ENCODE assay signal across 10 cellular contexts in the genomic region with DNA sequence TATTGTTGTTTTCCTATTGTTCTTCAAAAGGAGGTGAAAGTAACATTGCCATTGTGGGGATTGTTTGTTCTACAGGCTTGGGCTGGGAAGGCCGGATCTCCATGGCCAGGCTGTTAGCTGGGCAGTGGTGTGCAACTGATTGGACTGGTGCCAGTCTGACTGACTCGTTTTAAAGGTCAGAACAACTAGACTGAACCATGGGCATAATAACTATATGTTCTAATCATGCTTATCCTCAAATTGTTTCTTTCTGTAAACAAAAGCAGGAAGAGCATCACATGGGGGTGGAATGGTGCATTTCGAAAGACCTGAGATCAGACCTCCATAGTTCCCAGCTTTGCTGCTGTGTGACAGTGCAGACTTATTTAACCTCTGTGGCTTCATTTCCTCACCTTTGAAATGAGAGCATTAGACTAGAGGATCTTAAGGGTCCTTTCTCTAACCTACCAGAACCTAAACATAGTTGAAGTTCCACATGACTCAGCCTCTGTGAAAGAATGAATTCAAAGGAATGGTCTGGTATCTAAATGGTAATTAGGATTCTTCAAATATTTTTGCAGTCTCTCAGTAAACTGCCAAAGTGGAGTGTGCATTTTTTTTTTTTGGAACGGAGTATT.
DNase-seq lines count a peak whose midpoint lies in the region; TF ChIP-seq lines count a peak whose summit lies in the region.
"Had no signal": no experiment of that assay in that cellular context is flagged by ENCODE, and none has a peak within 500 bp of the region (broad histone marks: within the 10 kb centered on the region; RNA-seq: fewer than 3 reads in every experiment).

No MANE protein-coding gene starts in this region.

- no TSS peak for BruUV-seq in PC-9 (replicated peaks; lab: Mats Ljungman, UMichigan)

- H2BK20ac ChIP-seq in H9 (ENCODE audit: low read depth, low read length, poor library complexity, severe bottlenecking), result no peak overlapping the region

- peak overlapping the region in 1 of 3 experiments; percentile 30; a peak in 2 of 7 replicates for H3K27ac Mint-ChIP-seq in H9
- H3K27ac Mint-ChIP-seq: stimulated activated naive CD8-positive, alpha-beta T cell treated with anti-CD3 and anti-CD28 coated beads, Interleukin-15, Interleukin-2, amounts not matched to agents 100 ng/mL and 50 ng/mL, for 24 hours had no signal

- H3K56ac ChIP-seq in H9 (ENCODE audit: insufficient read length, low read depth, low read length), result no peak overlapping the region

- no peak overlapping the region for H2BK5ac ChIP-seq in H9 (ENCODE audit: insufficient read length, low read length)

- H3K23ac ChIP-seq in H9 (ENCODE audit: insufficient read length, low read depth, low read length), result no peak overlapping the region

- no peak overlapping the region for H2BK15ac ChIP-seq in H9 (ENCODE audit: low read depth, low read length)

- H3F3A ChIP-seq in PC-9 (ENCODE audit: insufficient read depth, low read depth), result peaks cover 30% of the 10 kb centered on the region

- no peaks in the 10 kb centered on the region for H3K9me2 ChIP-seq in PC-9 (ENCODE audit: insufficient read depth)

- H3K23me2 ChIP-seq in H9 (ENCODE audit: insufficient read length, low read depth, low read length, poor library complexity, severe bottlenecking), result no peaks in the 10 kb centered on the region

- no peak overlapping the region for H2BK12ac ChIP-seq in H9 (ENCODE audit: insufficient read length, low read depth, low read length)

- H3K4me1 ChIP-seq in PC-9 (replicated peaks; ENCODE audit: insufficient read depth), result peaks cover 43% of the 10 kb centered on the region
- H3K4me1 ChIP-seq in parathyroid adenoma, result peaks cover 12% of the 10 kb centered on the region
- H3K4me1 ChIP-seq in H9 (ENCODE audit: insufficient read depth, low read length), result peaks cover 3% of the 10 kb centered on the region; the same call in 1 of the 2 replicates

- no peak for TF ChIP-seq CTCF in PC-9 (conservative IDR thresholded peaks at IDR 0.05)
- no peak for TF ChIP-seq CTCF in fibroblast of mammary gland (conservative IDR thresholded peaks at IDR 0.05; ENCODE audit: control insufficient read depth, insufficient read depth, low read depth, low read length)
- TF ChIP-seq CTCF in parathyroid adenoma (IDR thresholded peaks at IDR 0.05), result no peak
- no peak for TF ChIP-seq CTCF in H9 (conservative IDR thresholded peaks at IDR 0.05)

- H4K91ac ChIP-seq in H9 (ENCODE audit: insufficient read length, low read depth, low read length), result no peak overlapping the region

- H3T11ph ChIP-seq in H9 (ENCODE audit: low read length), result no peak overlapping the region

- no peak overlapping the region for H2AFZ ChIP-seq in PC-9
- peak overlapping the region; percentile 30 for H2AFZ ChIP-seq in parathyroid adenoma
- H2AFZ ChIP-seq in H9 (ENCODE audit: low read length), result no peak overlapping the region

- peak overlapping the region; percentile 19; the same call in 1 of the 2 replicates for H3K4me3 ChIP-seq in PC-9
- H3K4me3 ChIP-seq in fibroblast of mammary gland (ENCODE audit: control insufficient read depth, low read depth, low read length), result no peak overlapping the region
- H3K4me3 ChIP-seq in parathyroid adenoma (ENCODE audit: low read depth, low read length), result no peak overlapping the region

- H4K5ac ChIP-seq in H9 (ENCODE audit: insufficient read length, low read depth, low read length), result no peak overlapping the region

- no peak overlapping the region for H4K8ac ChIP-seq in H9 (replicated peaks; ENCODE audit: insufficient read length, low read depth, low read length)

- H3K36me3 ChIP-seq in PC-9 (ENCODE audit: low read depth) (no peaks in the 10 kb centered on the region), parathyroid adenoma (ENCODE audit: control insufficient read depth, insufficient read depth, low read length) (no peaks in the 10 kb centered on the region)

- H3K14ac ChIP-seq in H9 (ENCODE audit: insufficient read depth, low read length), result no peak overlapping the region

- H3K4me2 ChIP-seq in PC-9, result peak overlapping the region; percentile 59
- no peak overlapping the region for H3K4me2 ChIP-seq in parathyroid adenoma (ENCODE audit: low read length)
- H3K4me2 ChIP-seq in H9 (ENCODE audit: insufficient read depth, insufficient read length, low read length), result no peak overlapping the region

- POLR2A ChIA-PET in PC-9 (lab: Charles Lee; ENCODE audit: unreplicated experiment), result interaction anchor here (0.6 to 1.0 kb wide), 5 partner anchors 31 to 1655 kb away, joined by 3 to 12 read pairs (median 5); no protein-coding TSS in a partner anchor

- intact Hi-C loops in PC-9 (cut with micrococcal nuclease; ENCODE audit: unreplicated experiment), result loop anchor here (1.0 kb wide), 7 partner anchors 16 to 126 kb away; no protein-coding TSS in a partner anchor

- peaks cover 0 to 4% of the 10 kb centered on the region in 2 experiments; a peak in 2 of 5 replicates for H3K9me3 Mint-ChIP-seq in H9
- H3K9me3 Mint-ChIP-seq: stimulated activated naive CD8-positive, alpha-beta T cell treated with anti-CD3 and anti-CD28 coated beads, Interleukin-15, Interleukin-2, amounts not matched to agents 100 ng/mL and 50 ng/mL, for 24 hours had no signal

- H3K27ac ChIP-seq in PC-9 (peak overlapping the region; percentile 90), parathyroid adenoma (peak overlapping the region; percentile 38), H9 (ENCODE audit: insufficient read length, low read depth, low read length) (no peak overlapping the region), caudate nucleus (ENCODE audit: low read depth, low read length) (no peak overlapping the region)

- no peaks in the 10 kb centered on the region for H3K27me3 Mint-ChIP-seq in H9 (ENCODE audit: low read depth)
- H3K27me3 Mint-ChIP-seq: stimulated activated naive CD8-positive, alpha-beta T cell treated with anti-CD3 and anti-CD28 coated beads, Interleukin-15, Interleukin-2, amounts not matched to agents 100 ng/mL and 50 ng/mL, for 24 hours had no signal

- no peaks in the 10 kb centered on the region for H3K79me1 ChIP-seq in H9 (ENCODE audit: insufficient read depth, low read depth, low read length, poor library complexity, severe bottlenecking)

- DNase-seq in GM04503 (ENCODE audit: low read depth) (peak; percentile 97), PC-9 (peak; percentile 78 to 94), fibroblast of mammary gland (ENCODE audit: low read depth) (peak; percentile 77), NCI-H1436 (lab: John Stamatoyannopoulos, UW) (no peak), H9 (no peak), caudate nucleus (lab: John Stamatoyannopoulos, UW) (no peak), D341Med (ENCODE audit: low spot score) (no peak)

- H3K4me1 Mint-ChIP-seq in H9, result peaks cover 25 to 28% of the 10 kb centered on the region in 2 experiments

- H3K27me3 ChIP-seq in PC-9 (ENCODE audit: insufficient read depth, low read depth), result no peaks in the 10 kb centered on the region
- no peaks in the 10 kb centered on the region for H3K27me3 ChIP-seq in parathyroid adenoma (ENCODE audit: control insufficient read depth, insufficient read depth, low read length)
- no peaks in the 10 kb centered on the region for H3K27me3 ChIP-seq in H9 (ENCODE audit: insufficient read depth, low read length)

- H3K4me3 Mint-ChIP-seq in H9, result no peak overlapping the region
- H3K4me3 Mint-ChIP-seq: neural crest cell; stimulated activated naive CD8-positive, alpha-beta T cell treated with anti-CD3 and anti-CD28 coated beads, Interleukin-15, Interleukin-2, amounts not matched to agents 100 ng/mL and 50 ng/mL, for 24 hours had no signal

- H3K18ac ChIP-seq in H9 (ENCODE audit: insufficient read length, low read depth, low read length), result no peak overlapping the region

- CTCF ChIA-PET in PC-9 (lab: Charles Lee), result interaction anchor here (1.4 kb wide), 1 partner anchor 33 kb away, joined by 4 read pairs; no protein-coding TSS in a partner anchor

- H3K79me2 ChIP-seq in PC-9 (ENCODE audit: low read depth) (no peaks in the 10 kb centered on the region), parathyroid adenoma (no peaks in the 10 kb centered on the region), H9 (ENCODE audit: insufficient read depth, low read length) (no peaks in the 10 kb centered on the region)

- H3K36me3 Mint-ChIP-seq in H9 (ENCODE audit: insufficient read depth in 1 of 3, low read depth in 3 of 3), result peaks cover 2 to 9% (median 4%) of the 10 kb centered on the region in 3 experiments; a peak in 5 of 7 replicates

- H4K20me1 ChIP-seq in PC-9 (ENCODE audit: insufficient read depth), result no peaks in the 10 kb centered on the region
- H4K20me1 ChIP-seq in H9 (ENCODE audit: control insufficient read depth, insufficient read depth, insufficient read length), result no peaks in the 10 kb centered on the region

- no CpG with 5 or more reads among the region's 4 CpGs for WGBS in H9 (ENCODE audit: extremely low coverage, insufficient read length, low lambda C conversion rate)

- H3K4ac ChIP-seq in H9 (ENCODE audit: low read depth, low read length), result no peak overlapping the region

- H3K9me3 ChIP-seq in PC-9 (ENCODE audit: insufficient read depth, low read depth), result 0 out of 2 replicates have a peak, but pooled peaks cover 3% of the 10 kb centered on the region
- no peaks in the 10 kb centered on the region for H3K9me3 ChIP-seq in parathyroid adenoma (ENCODE audit: control insufficient read depth, low read length)
- no peaks in the 10 kb centered on the region for H3K9me3 ChIP-seq in H9 (ENCODE audit: control insufficient read depth, low read depth, low read length)

- no peak overlapping the region for H2AK5ac ChIP-seq in H9 (ENCODE audit: insufficient read length, low read length)

- H3K9ac ChIP-seq in parathyroid adenoma (no peak overlapping the region), H9 (ENCODE audit: extremely low read depth, insufficient read length, low read length) (no peak overlapping the region)

- no peak overlapping the region for H2BK120ac ChIP-seq in H9 (ENCODE audit: low read depth, low read length, poor library complexity, severe bottlenecking)

Comparison
In these comparisons a context has a peak if more than half of its experiments do, and no peak if none do; other contexts are left out.
1. DNase-seq: peak in GM04503 (single experiment), PC-9 (2 of 2) and fibroblast of mammary gland (single experiment); none in NCI-H1436 (single experiment), H9 (single experiment), caudate nucleus (0 of 61) and D341Med (single experiment).
2. H3K27ac ChIP-seq: peak in PC-9 (single experiment) and parathyroid adenoma (single experiment); none in H9 (single experiment) and caudate nucleus (single experiment).